Comparison of ENCODE assay signal across 16 cellular contexts in genomic region chr11:69403556-69404215, GRCh38.
DNase-seq lines count a peak whose midpoint lies in the region; ATAC-seq, FAIRE-seq and TF ChIP-seq lines count a peak whose summit lies in the region.
"Had no signal": no experiment of that assay in that cellular context is flagged by ENCODE, and none has a peak within 500 bp of the region (broad histone marks: within the 10 kb centered on the region; RNA-seq: fewer than 3 reads in every experiment).

No MANE protein-coding gene starts in this region.

- H3K4me3 Mint-ChIP-seq in activated CD8-positive, alpha-beta memory T cell treated with anti-CD3 and anti-CD28 coated beads, Interleukin-2, amount 10 ng/mL, durations not matched to agents 7 days and 5 days = no peak overlapping the region
- H3K4me3 Mint-ChIP-seq: activated naive CD4-positive, alpha-beta T cell treated with anti-CD3 and anti-CD28 coated beads, Interleukin-2, amount 50 U/mL, for 24 hours; endodermal cell had no signal

- H3K9me3 ChIP-seq in RWPE2 (ENCODE audit: severe bottlenecking) = no peaks in the 10 kb centered on the region
- H3K9me3 ChIP-seq: pancreas had no signal

- H3K4me1 Mint-ChIP-seq in activated CD8-positive, alpha-beta memory T cell treated with anti-CD3 and anti-CD28 coated beads, Interleukin-2, amount 10 ng/mL, durations not matched to agents 7 days and 5 days = peaks cover 6% of the 10 kb centered on the region

- no peak for TF ChIP-seq CTCF in RWPE2 (IDR thresholded peaks at IDR 0.05; ENCODE audit: poor library complexity, severe bottlenecking)

- no peaks in the 10 kb centered on the region for H3K27me3 ChIP-seq in RWPE2 (ENCODE audit: insufficient read depth, poor library complexity, severe bottlenecking)
- H3K27me3 ChIP-seq: pancreas had no signal

- H3K36me3 Mint-ChIP-seq in activated CD8-positive, alpha-beta memory T cell treated with anti-CD3 and anti-CD28 coated beads, Interleukin-2, amount 10 ng/mL, durations not matched to agents 7 days and 5 days = no peaks in the 10 kb centered on the region
- peaks cover 8 to 14% of the 10 kb centered on the region in 2 donors for H3K36me3 Mint-ChIP-seq in activated naive CD4-positive, alpha-beta T cell treated with anti-CD3 and anti-CD28 coated beads, Interleukin-2, amount 50 U/mL, for 72 hours

- no peak overlapping the region for H3K27ac Mint-ChIP-seq in activated CD8-positive, alpha-beta memory T cell treated with anti-CD3 and anti-CD28 coated beads, Interleukin-2, amount 10 ng/mL, durations not matched to agents 7 days and 5 days
- H3K27ac Mint-ChIP-seq in activated naive CD4-positive, alpha-beta T cell treated with anti-CD3 and anti-CD28 coated beads, Interleukin-2, amount 50 U/mL, for 72 hours = no peak overlapping the region
- H3K27ac Mint-ChIP-seq: activated naive CD4-positive, alpha-beta T cell treated with anti-CD3 and anti-CD28 coated beads, Interleukin-2, amount 50 U/mL, for 24 hours; endodermal cell had no signal

- peaks cover 24% of the 10 kb centered on the region for H3K27me3 Mint-ChIP-seq in activated CD8-positive, alpha-beta memory T cell treated with anti-CD3 and anti-CD28 coated beads, Interleukin-2, amount 10 ng/mL, durations not matched to agents 7 days and 5 days

- no peaks in the 10 kb centered on the region for H3K4me1 ChIP-seq in RWPE2 (ENCODE audit: insufficient read depth, poor library complexity, severe bottlenecking)
- H3K4me1 ChIP-seq: pancreas had no signal

- no peaks in the 10 kb centered on the region for H3K9me3 Mint-ChIP-seq in activated CD8-positive, alpha-beta memory T cell treated with anti-CD3 and anti-CD28 coated beads, Interleukin-2, amount 10 ng/mL, durations not matched to agents 7 days and 5 days (ENCODE audit: low read depth)
- H3K9me3 Mint-ChIP-seq in activated naive CD4-positive, alpha-beta T cell treated with anti-CD3 and anti-CD28 coated beads, Interleukin-2, amount 50 U/mL, for 72 hours = peaks cover 12% of the 10 kb centered on the region in 2 donors

- H3K36me3 ChIP-seq in RWPE2 (ENCODE audit: low read depth) = no peaks in the 10 kb centered on the region
- H3K36me3 ChIP-seq: pancreas had no signal

- H3K4me3 ChIP-seq in RWPE2 (ENCODE audit: severe bottlenecking) = no peak overlapping the region
- H3K4me3 ChIP-seq: pancreas had no signal

- FAIRE-seq in urothelium cell line (lab: Jason Lieb, UNC) = no peak
- FAIRE-seq: pancreas had no signal

- CTCF ChIA-PET in activated CD8-positive, alpha-beta memory T cell treated with anti-CD3 and anti-CD28 coated beads, Interleukin-2, amount 10 ng/mL, durations not matched to agents 7 days and 5 days (lab: Charles Lee) = no interaction called here

- peak; percentile 5 for DNase-seq in activated CD8-positive, alpha-beta memory T cell treated with anti-CD3 and anti-CD28 coated beads, Interleukin-2, amount 50 U/mL, for 4 hours
- no peak for DNase-seq in activated CD8-positive, alpha-beta memory T cell treated with anti-CD3 and anti-CD28 coated beads, Interleukin-2, amount 10 ng/mL, durations not matched to agents 7 days and 5 days
- DNase-seq in RWPE2 (ENCODE audit: low spot score) (no peak), hepatic stellate cell (ENCODE audit: low spot score) (peak; percentile 86), urothelium cell line (ENCODE audit: low spot score) (peak; percentile 43)
- no peak for DNase-seq in activated naive CD4-positive, alpha-beta T cell treated with anti-CD3 and anti-CD28 coated beads, Interleukin-2, amount 50 U/mL, for 72 hours (ENCODE audit: low spot score in 2 of 2)
- DNase-seq in activated CD4-positive, alpha-beta T cell treated with anti-CD3 and anti-CD28 coated beads for 1 hour = no peak
- DNase-seq: activated CD4-positive, alpha-beta T cell treated with anti-CD3 and anti-CD28 coated beads for 48 hours; central memory CD4-positive, alpha-beta T cell; endodermal cell; GF-D8; islet precursor cell; pancreas had no signal

- no peak overlapping the region for H3K27ac ChIP-seq in RWPE2 (ENCODE audit: poor library complexity, severe bottlenecking)
- H3K27ac ChIP-seq: 22Rv1, pancreas had no signal

- ATAC-seq in activated CD8-positive, alpha-beta memory T cell treated with anti-CD3 and anti-CD28 coated beads, Interleukin-2, amount 10 ng/mL, durations not matched to agents 7 days and 5 days = no peak
- ATAC-seq in RWPE2 (ENCODE audit: low read depth) (peak; percentile 42; the same call in 2 of the 3 replicates), HG03175 (IDR thresholded peaks at IDR 0.05; ENCODE audit: unreplicated experiment) (no peak)
- ATAC-seq in activated naive CD4-positive, alpha-beta T cell treated with anti-CD3 and anti-CD28 coated beads, Interleukin-2, amount 50 U/mL, for 72 hours = no peak
- ATAC-seq: pancreas had no signal

Comparison
In these comparisons a context has a peak if more than half of its experiments do, and no peak if none do; other contexts are left out.
1. DNase-seq: peak in activated CD8-positive, alpha-beta memory T cell treated with anti-CD3 and anti-CD28 coated beads, Interleukin-2, amount 50 U/mL, for 4 hours (single experiment), hepatic stellate cell (single experiment) and urothelium cell line (single experiment); none in activated CD8-positive, alpha-beta memory T cell treated with anti-CD3 and anti-CD28 coated beads, Interleukin-2, amount 10 ng/mL, durations not matched to agents 7 days and 5 days (single experiment), RWPE2 (single experiment), activated naive CD4-positive, alpha-beta T cell treated with anti-CD3 and anti-CD28 coated beads, Interleukin-2, amount 50 U/mL, for 72 hours (0 of 2) and activated CD4-positive, alpha-beta T cell treated with anti-CD3 and anti-CD28 coated beads for 1 hour (single experiment).